ENCODE assay signal across 20 cellular contexts in genomic region chr10:131681122-131681521, GRCh38.
"Had no signal": no experiment of that assay in that cellular context is flagged by ENCODE, and none has a peak within 500 bp of the region (broad histone marks: within the 10 kb centered on the region; RNA-seq: fewer than 3 reads in every experiment).

No MANE protein-coding gene starts in this region.

- H3K27me3 Mint-ChIP-seq: activated CD8-positive, alpha-beta T cell treated with anti-CD3 and anti-CD28 coated beads for 36 hours; activated naive CD4-positive, alpha-beta T cell treated with anti-CD3 and anti-CD28 coated beads, Interleukin-2, amount 10 ng/mL, durations not matched to agents 7 days and 5 days had no signal

- H3K4me3 ChIP-seq: breast epithelium, K562 had no signal

- H3K36me3 Mint-ChIP-seq: activated naive CD4-positive, alpha-beta T cell treated with anti-CD3 and anti-CD28 coated beads, Interleukin-2, amount 10 ng/mL, durations not matched to agents 7 days and 5 days; activated naive CD8-positive, alpha-beta T cell treated with anti-CD3 and anti-CD28 coated beads for 36 hours had no signal

- H3K27ac ChIP-seq: breast epithelium had no signal

- H3K4me1 ChIP-seq: breast epithelium had no signal

- H3K4me1 Mint-ChIP-seq: activated naive CD4-positive, alpha-beta T cell treated with anti-CD3 and anti-CD28 coated beads, Interleukin-2, amount 10 ng/mL, durations not matched to agents 7 days and 5 days; activated naive CD8-positive, alpha-beta T cell treated with anti-CD3 and anti-CD28 coated beads for 36 hours; T-helper 17 cell had no signal

- H3K4me3 Mint-ChIP-seq: activated CD8-positive, alpha-beta T cell treated with anti-CD3 and anti-CD28 coated beads for 36 hours; activated naive CD4-positive, alpha-beta T cell treated with anti-CD3 and anti-CD28 coated beads, Interleukin-2, amount 10 ng/mL, durations not matched to agents 7 days and 5 days; activated naive CD8-positive, alpha-beta T cell treated with anti-CD3 and anti-CD28 coated beads for 36 hours; activated T-cell treated with anti-CD3 and anti-CD28 coated beads, Interleukin-2, amount 50 U/mL, for 72 hours; T-helper 17 cell had no signal

- ATAC-seq: activated CD8-positive, alpha-beta T cell treated with anti-CD3 and anti-CD28 coated beads for 36 hours; activated T-cell treated with anti-CD3 and anti-CD28 coated beads, Interleukin-2, amount 50 U/mL, for 72 hours; K562; T-helper 17 cell had no signal

- H3K36me3 ChIP-seq: breast epithelium had no signal

- H3K27ac Mint-ChIP-seq: activated CD8-positive, alpha-beta T cell treated with anti-CD3 and anti-CD28 coated beads for 36 hours; activated naive CD4-positive, alpha-beta T cell treated with anti-CD3 and anti-CD28 coated beads, Interleukin-2, amount 10 ng/mL, durations not matched to agents 7 days and 5 days; activated naive CD8-positive, alpha-beta T cell treated with anti-CD3 and anti-CD28 coated beads for 36 hours; activated T-cell treated with anti-CD3 and anti-CD28 coated beads, Interleukin-2, amount 50 U/mL, for 72 hours; activated T-helper 2 cell treated with anti-CD3 and anti-CD28 coated beads, Interferon-gamma antibody, Interleukin-2, Interleukin-4, amounts not matched to agents 10 μg/mL and 5 μg/mL and 100 μg/mL, durations not matched to agents 14 hours and 24 hours and 36 hours; T-helper 17 cell had no signal

- DNase-seq: activated CD4-positive, alpha-beta T cell treated with anti-CD3 and anti-CD28 coated beads for 4 hours; activated CD8-positive, alpha-beta memory T cell treated with anti-CD3 and anti-CD28 coated beads, Interleukin-2, amount 50 U/mL, for 4 hours; activated CD8-positive, alpha-beta T cell treated with anti-CD3 and anti-CD28 coated beads for 36 hours; activated gamma-delta T cell treated with Interleukin-2 at 50 U/mL for 16 hours; activated naive CD4-positive, alpha-beta T cell treated with anti-CD3 and anti-CD28 coated beads, Interleukin-2, amount 10 ng/mL, durations not matched to agents 7 days and 5 days; activated naive CD8-positive, alpha-beta T cell treated with anti-CD3 and anti-CD28 coated beads for 36 hours; activated T-cell treated with anti-CD3 and anti-CD28 coated beads, Interleukin-2, amount 50 U/mL, for 72 hours; Karpas-422; MM.1S; NCI-H1930; NCI-H2171 treated with DMSO at 0.1 percent for 48 hours; NCI-H226; NCI-H526; NCI-H774; SIG-M5; T-helper 17 cell; T1000 had no signal

- H3K9me3 Mint-ChIP-seq: activated CD8-positive, alpha-beta T cell treated with anti-CD3 and anti-CD28 coated beads for 36 hours; activated naive CD8-positive, alpha-beta T cell treated with anti-CD3 and anti-CD28 coated beads for 36 hours; activated T-helper 2 cell treated with anti-CD3 and anti-CD28 coated beads, Interferon-gamma antibody, Interleukin-2, Interleukin-4, amounts not matched to agents 10 μg/mL and 5 μg/mL and 100 μg/mL, durations not matched to agents 14 hours and 24 hours and 36 hours had no signal
